8 cellular contexts compared by ENCODE assay signal in the genomic region with DNA sequence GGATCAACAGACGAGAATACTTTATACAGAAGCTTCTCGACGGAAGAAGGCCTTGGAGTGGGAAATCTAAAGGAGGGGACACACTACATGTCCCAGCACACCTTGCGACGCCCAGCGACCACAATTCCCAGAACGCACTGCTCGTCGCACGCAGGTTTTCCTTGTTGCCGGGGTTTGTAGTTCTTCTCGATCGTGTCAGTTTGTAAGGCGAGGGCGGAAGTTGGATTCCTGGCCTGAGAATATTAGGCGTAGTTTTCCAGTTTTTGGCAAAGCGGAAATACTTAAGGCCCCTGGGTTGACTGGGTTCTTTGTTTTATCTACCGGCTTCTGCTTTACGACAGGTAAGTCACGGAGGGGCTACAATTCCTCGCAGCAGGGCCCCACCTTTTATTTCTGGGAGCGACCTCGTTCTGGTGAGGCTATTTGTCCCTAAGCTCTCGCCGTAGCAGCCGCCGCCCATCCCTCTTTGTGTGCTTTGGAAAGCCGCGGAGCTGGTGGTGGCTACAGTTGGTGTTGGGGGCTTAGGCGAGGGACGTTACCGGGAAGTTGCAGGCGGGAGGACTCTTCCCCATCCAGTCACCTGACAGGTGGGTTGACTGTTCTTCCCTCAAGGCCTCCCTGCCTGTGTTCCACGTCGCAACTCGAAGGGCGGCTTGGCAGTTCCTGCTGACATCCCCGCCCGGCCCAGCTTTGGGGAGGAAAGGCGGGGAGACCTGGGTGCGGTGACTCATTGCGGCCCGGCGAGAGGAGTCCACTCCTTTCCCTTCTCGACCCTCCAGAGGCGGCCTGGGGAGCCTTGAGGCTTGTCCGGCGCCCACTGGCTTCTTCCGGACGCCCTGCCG. TPM values are rescaled to one million over a fixed set of nuclear protein-coding genes. Genes with fewer than 3 reads are reported as not detected.
DNase-seq lines count a peak whose midpoint lies in the region; ATAC-seq, FAIRE-seq and TF ChIP-seq lines count a peak whose summit lies in the region.

A gene (plus strand): TSS at position 183 of the 842 bp plus-strand sequence. CDS start 2,687 bp downstream, outside the sequence.

- peak within 1 kb of the TSS; percentile 74 to 94 (median 87) for H3K4me3 ChIP-seq in esophagus muscularis mucosa
- H3K4me3 ChIP-seq in muscle layer of duodenum (ENCODE audit: low read depth in 1 of 2, low read length in 2 of 2) = peak within 1 kb of the TSS; percentile 92 to 99

- no peaks in the 10 kb centered on the region for H3K9me3 Mint-ChIP-seq in activated T-cell treated with anti-CD3 and anti-CD28 coated beads, Interleukin-2, amount 50 U/mL, for 72 hours

- FAIRE-seq in RCC 7860 (lab: Jason Lieb, UNC) = peak; percentile 83

- ATAC-seq in GM21717 (IDR thresholded peaks at IDR 0.05; ENCODE audit: unreplicated experiment) = peak; percentile 80
- ATAC-seq in activated T-cell treated with anti-CD3 and anti-CD28 coated beads, Interleukin-2, amount 50 U/mL, for 72 hours (replicated peaks in 1 of 2) = peak; percentile 83 to 84

- intact Hi-C loops in esophagus muscularis mucosa (cut with DNase I) = loop anchor here (10.0 kb wide), 2 partner anchors 93 to 253 kb away; a partner anchor contains a TSS

- WGBS in esophagus muscularis mucosa = under 1% methylated on average over 31 of the region's 51 CpGs

- peak within 1 kb of the TSS; percentile 84 for H3K27ac Mint-ChIP-seq in activated T-cell treated with anti-CD3 and anti-CD28 coated beads, Interleukin-2, amount 50 U/mL, for 72 hours

- peaks cover 15 to 28% (median 25%) of the 10 kb centered on the region in 4 donors for H3K4me1 ChIP-seq in esophagus muscularis mucosa
- peaks cover 0 to 20% of the 10 kb centered on the region in 2 donors for H3K4me1 ChIP-seq in muscle layer of duodenum (ENCODE audit: control insufficient read depth in 1 of 2, insufficient read depth in 2 of 2, low read length in 2 of 2)

- H3K27me3 ChIP-seq in esophagus muscularis mucosa (no peaks in the 10 kb centered on the region), muscle layer of duodenum (ENCODE audit: low read depth, low read length) (no peaks in the 10 kb centered on the region)

- no peak for TF ChIP-seq EP300 in esophagus muscularis mucosa (IDR thresholded peaks at IDR 0.05)

- peak in 1 of 3 experiments; percentile 9 for TF ChIP-seq CTCF in esophagus muscularis mucosa (IDR thresholded peaks at IDR 0.05)

- H3K36me3 ChIP-seq in esophagus muscularis mucosa = peaks cover 0 to 16% (median 9%) of the 10 kb centered on the region in 4 donors
- H3K36me3 ChIP-seq in muscle layer of duodenum (ENCODE audit: control insufficient read depth in 1 of 2, insufficient read depth in 2 of 2, low read length in 2 of 2) = peaks cover 10 to 11% of the 10 kb centered on the region in 2 donors

- no peaks in the 10 kb centered on the region for H3K27me3 Mint-ChIP-seq in activated T-cell treated with anti-CD3 and anti-CD28 coated beads, Interleukin-2, amount 50 U/mL, for 72 hours (ENCODE audit: low read depth)

- H3K36me3 Mint-ChIP-seq in activated T-cell treated with anti-CD3 and anti-CD28 coated beads, Interleukin-2, amount 50 U/mL, for 72 hours (ENCODE audit: insufficient read depth in 2 of 2) = peaks cover 5 to 6% of the 10 kb centered on the region in 2 donors

- H3K9me3 ChIP-seq in esophagus muscularis mucosa (no peaks in the 10 kb centered on the region), muscle layer of duodenum (ENCODE audit: control insufficient read depth in 1 of 2, low read length in 2 of 2) (no peaks in the 10 kb centered on the region)

- H3K27ac ChIP-seq in esophagus muscularis mucosa (replicated peaks in 1 of 4) (peak within 1 kb of the TSS; percentile 76 to 87 (median 85)), muscle layer of duodenum (ENCODE audit: low read length) (peak within 1 kb of the TSS; percentile 90)

- H3K4me3 Mint-ChIP-seq in activated T-cell treated with anti-CD3 and anti-CD28 coated beads, Interleukin-2, amount 50 U/mL, for 72 hours = peak within 1 kb of the TSS; percentile 91 to 92

- DNase-seq in DMS79 (lab: John Stamatoyannopoulos, UW) (peak; percentile 88), KG1 (lab: John Stamatoyannopoulos, UW) (peak; percentile 90), RCC 7860 (ENCODE audit: low spot score) (peak; percentile 92), esophagus muscularis mucosa (ENCODE audit: extremely low spot score) (peak; percentile 97)
- DNase-seq in activated T-cell treated with anti-CD3 and anti-CD28 coated beads, Interleukin-2, amount 50 U/mL, for 72 hours = peak; percentile 74 to 76
- DNase-seq in stimulated activated CD8-positive, alpha-beta memory T cell treated with anti-CD3 and anti-CD28 coated beads, Interleukin-7, amount 100 ng/mL, for 4 hours (ENCODE audit: low read depth in 2 of 2) = peak; percentile 46 to 70

- H3K4me1 Mint-ChIP-seq in activated T-cell treated with anti-CD3 and anti-CD28 coated beads, Interleukin-2, amount 50 U/mL, for 72 hours (ENCODE audit: low read depth) = peaks cover 30% of the 10 kb centered on the region

- no peak for TF ChIP-seq POLR2A in esophagus muscularis mucosa (IDR thresholded peaks at IDR 0.05; ENCODE audit: low read depth)

RNA-seq across cellular contexts. Expression of the gene that starts here (rescaled TPM):
- total RNA-seq in activated T-cell treated with anti-CD3 and anti-CD28 coated beads, Interleukin-2, amount 50 U/mL, for 72 hours = 10 to 100 TPM; 37.6 to 39.5 TPM
- 100 to 1,000 TPM in 3 of 4 donors, 10 to 100 TPM in 1; 99.1 to 122 (median 112) TPM for total RNA-seq in esophagus muscularis mucosa

Comparison
In these comparisons a context has a peak if more than half of its experiments do, and no peak if none do; other contexts are left out.
1. Peak in every context shown above with its lines: DNase-seq, ATAC-seq, H3K4me3 ChIP-seq and H3K27ac ChIP-seq.